ENCODE assay signal across 9 cellular contexts in the genomic region with DNA sequence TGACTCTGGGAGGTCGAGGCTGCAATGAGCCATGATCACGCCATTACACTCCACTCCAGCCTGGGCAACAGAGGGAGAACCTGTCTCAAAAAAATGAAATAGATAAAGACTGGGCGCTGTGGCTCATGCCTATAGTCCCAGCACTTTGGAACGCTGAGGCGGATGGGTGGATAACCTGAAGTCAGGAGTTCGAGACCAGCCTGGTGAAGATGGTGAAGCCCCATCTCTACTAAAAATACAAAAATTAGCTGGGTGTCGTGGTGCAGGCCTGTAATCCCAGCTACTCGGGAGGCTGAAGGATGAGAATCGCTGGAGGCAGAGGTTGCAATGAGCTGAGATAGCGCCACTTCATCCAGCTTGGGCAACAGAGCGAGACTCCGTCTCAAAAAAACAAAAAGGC. TPM values are rescaled to one million over a fixed set of nuclear protein-coding genes. Genes with fewer than 3 reads are reported as not detected.
DNase-seq lines count a peak whose midpoint lies in the region; ATAC-seq, FAIRE-seq and TF ChIP-seq lines count a peak whose summit lies in the region.
"Had no signal": no experiment of that assay in that cellular context is flagged by ENCODE, and none has a peak within 500 bp of the region (broad histone marks: within the 10 kb centered on the region; RNA-seq: fewer than 3 reads in every experiment).

No MANE protein-coding gene starts in this region.

- H3K27ac ChIP-seq in neural cell (ENCODE audit: low read length): peak overlapping the region; percentile 86
- H3K27ac ChIP-seq in substantia nigra (ENCODE audit: low read depth, low read length, poor library complexity, severe bottlenecking): no peak overlapping the region

- TF ChIP-seq EP300 in neural cell (conservative IDR thresholded peaks at IDR 0.05; ENCODE audit: poor library complexity, severe bottlenecking): no peak

- no peak for TF ChIP-seq RAD21 in neural cell (conservative IDR thresholded peaks at IDR 0.05)

- H3K27me3 ChIP-seq in Loucy (ENCODE audit: insufficient read depth, low read length, poor library complexity, severe bottlenecking) (no peaks in the 10 kb centered on the region), bronchial epithelial cell (ENCODE audit: control insufficient read depth, insufficient read depth, low read length) (no peaks in the 10 kb centered on the region), neural cell (ENCODE audit: insufficient read depth, low read depth, low read length) (no peaks in the 10 kb centered on the region)

- H2AFZ ChIP-seq in Loucy (ENCODE audit: low read length) (no peak overlapping the region), neural cell (ENCODE audit: low read depth, low read length) (no peak overlapping the region)

- DNase-seq in GM12864 (ENCODE audit: low read depth) (no peak), bronchial epithelial cell (ENCODE audit: low read depth) (no peak), hypothalamus (lab: John Stamatoyannopoulos, UW) (no peak), left lobe of liver (ENCODE audit: low spot score) (no peak), substantia nigra (lab: John Stamatoyannopoulos, UW) (no peak)
- DNase-seq: activated CD8-positive, alpha-beta memory T cell treated with anti-CD3 and anti-CD28 coated beads for 24 hours had no signal

- H4K20me1 ChIP-seq in Loucy (ENCODE audit: insufficient read depth, low read length, poor library complexity, severe bottlenecking) (peaks cover 33% of the 10 kb centered on the region), neural cell (ENCODE audit: insufficient read depth) (no peaks in the 10 kb centered on the region)

- no peak for ATAC-seq in left lobe of liver
- ATAC-seq in HG02981 (IDR thresholded peaks at IDR 0.05; ENCODE audit: unreplicated experiment): no peak

- H3K36me3 ChIP-seq in Loucy (ENCODE audit: insufficient read depth, low read length) (peaks cover 6% of the 10 kb centered on the region; the same call in 1 of the 2 replicates), bronchial epithelial cell (ENCODE audit: control insufficient read depth, insufficient read depth, low read length) (peaks cover 1% of the 10 kb centered on the region), neural cell (ENCODE audit: insufficient read depth, low read length) (peaks cover 7% of the 10 kb centered on the region)

- FAIRE-seq in bronchial epithelial cell (lab: Jason Lieb, UNC): no peak

- no peaks in the 10 kb centered on the region for H3F3A ChIP-seq in Loucy (ENCODE audit: low read depth)
- peaks cover 6% of the 10 kb centered on the region for H3F3A ChIP-seq in neural cell (ENCODE audit: insufficient read depth, low read length, poor library complexity, severe bottlenecking)

- H3K79me2 ChIP-seq in Loucy (ENCODE audit: insufficient read depth, low read length): peaks cover 47% of the 10 kb centered on the region
- H3K79me2 ChIP-seq in neural cell (replicated peaks; ENCODE audit: insufficient read depth, low read length): peaks cover 25% of the 10 kb centered on the region

- H3K9me2 ChIP-seq in Loucy (replicated peaks; ENCODE audit: low read depth, low read length) (no peaks in the 10 kb centered on the region), neural cell (ENCODE audit: insufficient read depth, low read length) (no peaks in the 10 kb centered on the region)

- no peaks in the 10 kb centered on the region for H3K9me3 ChIP-seq in Loucy (ENCODE audit: insufficient read depth, low read depth, low read length)
- no peaks in the 10 kb centered on the region for H3K9me3 ChIP-seq in neural cell (ENCODE audit: low read length)

- H3K4me2 ChIP-seq in Loucy (ENCODE audit: low read depth, low read length, poor library complexity, severe bottlenecking) (peak overlapping the region; percentile 89), neural cell (ENCODE audit: low read length) (no peak overlapping the region)

- H3K9ac ChIP-seq in Loucy (ENCODE audit: low read depth, low read length, poor library complexity, severe bottlenecking): peak overlapping the region; percentile 95
- H3K9ac ChIP-seq in neural cell (ENCODE audit: low read length): peak overlapping the region; percentile 69

- H3K4me3 ChIP-seq in GM12864 (ENCODE audit: low read depth, low read length): peak overlapping the region; percentile 69
- peak overlapping the region; percentile 95 for H3K4me3 ChIP-seq in Loucy (ENCODE audit: low read length, poor library complexity, severe bottlenecking)
- H3K4me3 ChIP-seq in bronchial epithelial cell (ENCODE audit: low read depth, low read length): peak overlapping the region; percentile 100
- H3K4me3 ChIP-seq in neural cell (ENCODE audit: low read length): peak overlapping the region; percentile 31

- TF ChIP-seq CTCF in GM12864 (IDR thresholded peaks at IDR 0.05; ENCODE audit: low read depth, low read length, missing control alignments) (no peak), Loucy (conservative IDR thresholded peaks at IDR 0.05; ENCODE audit: low read length) (no peak), bronchial epithelial cell (IDR thresholded peaks at IDR 0.05; ENCODE audit: insufficient read depth, low read length, severe bottlenecking) (no peak), neural cell (IDR thresholded peaks at IDR 0.05; ENCODE audit: poor library complexity, severe bottlenecking) (no peak)

- H3K4me1 ChIP-seq in Loucy (ENCODE audit: insufficient read depth, low read length, poor library complexity, severe bottlenecking): peaks cover 27% of the 10 kb centered on the region

TF ChIP-seq in neural cell, 6 proteins besides CTCF, POLR2A, EP300 and RAD21:
- no peak for TF ChIP-seq POLR2AphosphoS5 (IDR thresholded peaks at IDR 0.05)
- no peak for TF ChIP-seq MXI1 (conservative IDR thresholded peaks at IDR 0.05; ENCODE audit: poor library complexity, severe bottlenecking)
- TF ChIP-seq, protein P1, sequence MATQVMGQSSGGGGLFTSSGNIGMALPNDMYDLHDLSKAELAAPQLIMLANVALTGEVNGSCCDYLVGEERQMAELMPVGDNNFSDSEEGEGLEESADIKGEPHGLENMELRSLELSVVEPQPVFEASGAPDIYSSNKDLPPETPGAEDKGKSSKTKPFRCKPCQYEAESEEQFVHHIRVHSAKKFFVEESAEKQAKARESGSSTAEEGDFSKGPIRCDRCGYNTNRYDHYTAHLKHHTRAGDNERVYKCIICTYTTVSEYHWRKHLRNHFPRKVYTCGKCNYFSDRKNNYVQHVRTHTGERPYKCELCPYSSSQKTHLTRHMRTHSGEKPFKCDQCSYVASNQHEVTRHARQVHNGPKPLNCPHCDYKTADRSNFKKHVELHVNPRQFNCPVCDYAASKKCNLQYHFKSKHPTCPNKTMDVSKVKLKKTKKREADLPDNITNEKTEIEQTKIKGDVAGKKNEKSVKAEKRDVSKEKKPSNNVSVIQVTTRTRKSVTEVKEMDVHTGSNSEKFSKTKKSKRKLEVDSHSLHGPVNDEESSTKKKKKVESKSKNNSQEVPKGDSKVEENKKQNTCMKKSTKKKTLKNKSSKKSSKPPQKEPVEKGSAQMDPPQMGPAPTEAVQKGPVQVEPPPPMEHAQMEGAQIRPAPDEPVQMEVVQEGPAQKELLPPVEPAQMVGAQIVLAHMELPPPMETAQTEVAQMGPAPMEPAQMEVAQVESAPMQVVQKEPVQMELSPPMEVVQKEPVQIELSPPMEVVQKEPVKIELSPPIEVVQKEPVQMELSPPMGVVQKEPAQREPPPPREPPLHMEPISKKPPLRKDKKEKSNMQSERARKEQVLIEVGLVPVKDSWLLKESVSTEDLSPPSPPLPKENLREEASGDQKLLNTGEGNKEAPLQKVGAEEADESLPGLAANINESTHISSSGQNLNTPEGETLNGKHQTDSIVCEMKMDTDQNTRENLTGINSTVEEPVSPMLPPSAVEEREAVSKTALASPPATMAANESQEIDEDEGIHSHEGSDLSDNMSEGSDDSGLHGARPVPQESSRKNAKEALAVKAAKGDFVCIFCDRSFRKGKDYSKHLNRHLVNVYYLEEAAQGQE (IDR thresholded peaks at IDR 0.05; ENCODE audit: borderline replicate concordance): no peak
- no peak for TF ChIP-seq SMC3 (conservative IDR thresholded peaks at IDR 0.05; ENCODE audit: poor library complexity)
- no peak for TF ChIP-seq EZH2 (IDR thresholded peaks at IDR 0.05; ENCODE audit: borderline replicate concordance, insufficient read depth, low read length, poor library complexity, severe bottlenecking)
- TF ChIP-seq TAF1 (IDR thresholded peaks at IDR 0.05; ENCODE audit: low read depth): no peak

RNA-seq across cellular contexts. Expression of gene DDX21, which starts 1.1 kb away (rescaled TPM):
- total RNA-seq in bronchial epithelial cell (148 and 193 TPM in 2 replicates), left lobe of liver (14.0 TPM)
- 29.6 and 33.0 TPM in 2 replicates for polyA plus RNA-seq in neural cell
- polyA minus RNA-seq in neural cell: 47.5 and 50.1 TPM in 2 replicates

RNA-seq across cellular contexts. Expression of gene KIFBP, which starts 33.7 kb away (rescaled TPM):
- total RNA-seq in bronchial epithelial cell (11.8 and 18.6 TPM in 2 replicates), left lobe of liver (8.2 TPM)
- 76.9 and 94.1 TPM in 2 replicates for polyA plus RNA-seq in neural cell
- 52.8 and 61.6 TPM in 2 replicates for polyA minus RNA-seq in neural cell

RNA-seq across cellular contexts. Expression of gene DDX50, which starts 53.8 kb away (rescaled TPM):
- total RNA-seq in bronchial epithelial cell: 47.9 and 73.7 TPM in 2 replicates
- polyA plus RNA-seq in neural cell: 45.6 and 51.1 TPM in 2 replicates
- 75.0 and 76.2 TPM in 2 replicates for polyA minus RNA-seq in neural cell
- 6.4 TPM for total RNA-seq in left lobe of liver

Comparison
In these comparisons a context has a peak if more than half of its experiments do, and no peak if none do; other contexts are left out.
1. H3K4me3 ChIP-seq: peak in every context shown above with its lines; median percentile 100 in bronchial epithelial cell; 95 in Loucy; 69 in GM12864; 31 in neural cell.